1 cellular context compared by ENCODE assay signal in genomic region chr7:47948096-47948790, GRCh38.
TF ChIP-seq lines count a peak whose summit lies in the region.

PKD1L1 (minus strand) TSS chr7:47948466; CDS start chr7:47948440, 26 bp downstream.

TF ChIP-seq in GM23338, 12 proteins besides CTCF, POLR2A, EP300 and RAD21 (continued from another document):
- no peak for TF ChIP-seq ZNF462 (CRISPR knock-in tag; IDR thresholded peaks at IDR 0.05)
- TF ChIP-seq ETS1 (IDR thresholded peaks at IDR 0.05), result no peak
- TF ChIP-seq EZH2 (IDR thresholded peaks at IDR 0.05; ENCODE audit: low read depth, unreplicated experiment), result no peak
- TF ChIP-seq ZNF114 (CRISPR knock-in tag; IDR thresholded peaks at IDR 0.05), result no peak
- TF ChIP-seq STAT1 (IDR thresholded peaks at IDR 0.05; ENCODE audit: unreplicated experiment), result no peak
- TF ChIP-seq REST (IDR thresholded peaks at IDR 0.05; ENCODE audit: unreplicated experiment), result no peak
- no peak for TF ChIP-seq ZNF331 (CRISPR knock-in tag; IDR thresholded peaks at IDR 0.05; ENCODE audit: low read depth)
- no peak for TF ChIP-seq NANOG (IDR thresholded peaks at IDR 0.05; ENCODE audit: borderline replicate concordance)
- no peak for TF ChIP-seq CREB1 (CRISPR knock-in tag; IDR thresholded peaks at IDR 0.05; ENCODE audit: low read depth)
TF ChIP-seq in GM23338: peak in this region for 0.
